1 cellular context compared by ENCODE assay signal in the genomic region with DNA sequence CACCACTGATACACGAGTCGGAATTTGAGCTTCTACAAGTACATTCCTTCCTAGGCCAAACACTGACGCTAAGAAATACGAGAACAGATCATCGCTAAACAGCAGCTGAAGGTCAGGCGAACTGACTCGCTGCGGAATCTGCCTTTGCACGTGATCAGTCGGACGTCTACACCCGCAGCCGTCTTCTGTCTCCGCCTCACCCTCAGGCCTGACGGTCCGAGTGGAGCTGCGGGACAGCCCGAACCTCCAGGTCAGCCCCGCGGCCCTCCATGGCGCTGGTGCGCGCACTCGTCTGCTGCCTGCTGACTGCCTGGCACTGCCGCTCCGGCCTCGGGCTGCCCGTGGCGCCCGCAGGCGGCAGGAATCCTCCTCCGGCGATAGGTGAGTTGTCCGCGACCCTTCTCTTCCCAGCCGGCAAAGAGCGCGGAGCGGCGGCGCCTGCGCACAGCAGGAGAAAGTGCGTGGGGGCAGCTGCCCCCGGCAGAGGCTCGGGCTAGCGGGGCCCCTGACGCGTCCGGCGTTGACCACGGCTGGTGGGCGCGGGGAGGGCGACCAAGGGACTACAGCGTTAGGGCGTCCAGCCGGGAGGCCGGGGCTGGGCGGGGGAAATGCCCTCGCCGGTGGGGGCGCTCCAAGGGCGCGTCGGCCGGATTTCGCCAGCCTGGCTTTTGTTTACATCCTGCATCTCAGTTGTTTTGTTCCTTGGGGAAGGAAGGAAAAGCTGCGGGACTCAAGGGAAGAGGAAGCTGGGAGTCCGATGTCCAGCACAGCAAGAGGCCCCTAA.
TF ChIP-seq lines count a peak whose summit lies in the region.

A gene with protein sequence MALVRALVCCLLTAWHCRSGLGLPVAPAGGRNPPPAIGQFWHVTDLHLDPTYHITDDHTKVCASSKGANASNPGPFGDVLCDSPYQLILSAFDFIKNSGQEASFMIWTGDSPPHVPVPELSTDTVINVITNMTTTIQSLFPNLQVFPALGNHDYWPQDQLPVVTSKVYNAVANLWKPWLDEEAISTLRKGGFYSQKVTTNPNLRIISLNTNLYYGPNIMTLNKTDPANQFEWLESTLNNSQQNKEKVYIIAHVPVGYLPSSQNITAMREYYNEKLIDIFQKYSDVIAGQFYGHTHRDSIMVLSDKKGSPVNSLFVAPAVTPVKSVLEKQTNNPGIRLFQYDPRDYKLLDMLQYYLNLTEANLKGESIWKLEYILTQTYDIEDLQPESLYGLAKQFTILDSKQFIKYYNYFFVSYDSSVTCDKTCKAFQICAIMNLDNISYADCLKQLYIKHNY (plus strand): TSS at position 181 of the 784 bp plus-strand sequence. CDS start 89 bp downstream, at position 270.

TF ChIP-seq in HepG2, 621 proteins besides CTCF, POLR2A, EP300 and RAD21 (continued from another document and continues in another):
- TF ChIP-seq, protein P1, sequence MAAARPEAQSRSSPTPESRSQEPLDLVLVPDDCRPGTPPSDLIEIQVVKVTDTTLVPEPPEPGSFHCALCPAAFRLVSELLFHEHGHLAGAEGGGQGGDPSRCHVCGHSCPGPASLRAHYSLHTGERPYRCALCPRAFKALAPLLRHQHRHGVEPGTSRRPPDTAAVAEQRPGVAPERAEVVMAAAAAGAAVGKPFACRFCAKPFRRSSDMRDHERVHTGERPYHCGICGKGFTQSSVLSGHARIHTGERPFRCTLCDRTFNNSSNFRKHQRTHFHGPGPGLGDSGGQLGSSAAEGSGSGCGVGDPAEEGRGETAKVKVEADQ (CRISPR knock-in tag; IDR thresholded peaks at IDR 0.05; ENCODE audit: borderline replicate concordance) = peak; percentile 94
- TF ChIP-seq, protein P2, sequence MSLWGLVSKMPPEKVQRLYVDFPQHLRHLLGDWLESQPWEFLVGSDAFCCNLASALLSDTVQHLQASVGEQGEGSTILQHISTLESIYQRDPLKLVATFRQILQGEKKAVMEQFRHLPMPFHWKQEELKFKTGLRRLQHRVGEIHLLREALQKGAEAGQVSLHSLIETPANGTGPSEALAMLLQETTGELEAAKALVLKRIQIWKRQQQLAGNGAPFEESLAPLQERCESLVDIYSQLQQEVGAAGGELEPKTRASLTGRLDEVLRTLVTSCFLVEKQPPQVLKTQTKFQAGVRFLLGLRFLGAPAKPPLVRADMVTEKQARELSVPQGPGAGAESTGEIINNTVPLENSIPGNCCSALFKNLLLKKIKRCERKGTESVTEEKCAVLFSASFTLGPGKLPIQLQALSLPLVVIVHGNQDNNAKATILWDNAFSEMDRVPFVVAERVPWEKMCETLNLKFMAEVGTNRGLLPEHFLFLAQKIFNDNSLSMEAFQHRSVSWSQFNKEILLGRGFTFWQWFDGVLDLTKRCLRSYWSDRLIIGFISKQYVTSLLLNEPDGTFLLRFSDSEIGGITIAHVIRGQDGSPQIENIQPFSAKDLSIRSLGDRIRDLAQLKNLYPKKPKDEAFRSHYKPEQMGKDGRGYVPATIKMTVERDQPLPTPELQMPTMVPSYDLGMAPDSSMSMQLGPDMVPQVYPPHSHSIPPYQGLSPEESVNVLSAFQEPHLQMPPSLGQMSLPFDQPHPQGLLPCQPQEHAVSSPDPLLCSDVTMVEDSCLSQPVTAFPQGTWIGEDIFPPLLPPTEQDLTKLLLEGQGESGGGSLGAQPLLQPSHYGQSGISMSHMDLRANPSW (CRISPR knock-in tag; IDR thresholded peaks at IDR 0.05; ENCODE audit: borderline replicate concordance) = peak; percentile 88; the same call in 1 of the 2 replicates
- TF ChIP-seq ZNF451 (CRISPR knock-in tag; IDR thresholded peaks at IDR 0.05) (peak; percentile 96), ZNF382 (CRISPR knock-in tag; IDR thresholded peaks at IDR 0.05; ENCODE audit: borderline replicate concordance) (no peak), HHEX (CRISPR knock-in tag; IDR thresholded peaks at IDR 0.05) (peak; percentile 33; the same call in 1 of the 2 replicates), ZNF83 (CRISPR knock-in tag; IDR thresholded peaks at IDR 0.05; ENCODE audit: borderline replicate concordance) (no peak; the same call in 1 of the 2 replicates), STAG1 (CRISPR knock-in tag; IDR thresholded peaks at IDR 0.05) (peak; percentile 51), ZNF746 (CRISPR knock-in tag; IDR thresholded peaks at IDR 0.05) (peak; percentile 92; the same call in 1 of the 2 replicates), DNMT1 (CRISPR knock-in tag; IDR thresholded peaks at IDR 0.05) (peak; percentile 50), ZZZ3 (CRISPR knock-in tag; IDR thresholded peaks at IDR 0.05; ENCODE audit: borderline replicate concordance) (peak; percentile 69; the same call in 1 of the 2 replicates), ZFX (CRISPR knock-in tag; IDR thresholded peaks at IDR 0.05; ENCODE audit: low read depth) (peak; percentile 94), SSRP1 (CRISPR knock-in tag; IDR thresholded peaks at IDR 0.05) (no peak; the same call in 1 of the 2 replicates), ZSCAN12 (CRISPR knock-in tag; IDR thresholded peaks at IDR 0.05) (peak; percentile 73; the same call in 1 of the 2 replicates), RORA (CRISPR knock-in tag; IDR thresholded peaks at IDR 0.05) (no peak), MYNN (CRISPR knock-in tag; IDR thresholded peaks at IDR 0.05; ENCODE audit: low read depth) (0 out of 2 replicates have a peak, but pooled peaks have one; percentile 4), ZSCAN22 (CRISPR knock-in tag; IDR thresholded peaks at IDR 0.05) (no peak), KLF15 (CRISPR knock-in tag; IDR thresholded peaks at IDR 0.05; ENCODE audit: borderline replicate concordance) (no peak; the same call in 1 of the 2 replicates), NFATC3 (CRISPR knock-in tag; IDR thresholded peaks at IDR 0.05) (no peak), SATB2 (CRISPR knock-in tag; IDR thresholded peaks at IDR 0.05) (peak; percentile 67; the same call in 1 of the 2 replicates), SMAD3 (CRISPR knock-in tag; IDR thresholded peaks at IDR 0.05) (peak; percentile 69; the same call in 1 of the 2 replicates), CBFB (CRISPR knock-in tag; IDR thresholded peaks at IDR 0.05) (peak; percentile 74; the same call in 1 of the 2 replicates), MED8 (CRISPR knock-in tag; IDR thresholded peaks at IDR 0.05; ENCODE audit: insufficient replicate concordance) (no peak)
- TF ChIP-seq, protein P3, sequence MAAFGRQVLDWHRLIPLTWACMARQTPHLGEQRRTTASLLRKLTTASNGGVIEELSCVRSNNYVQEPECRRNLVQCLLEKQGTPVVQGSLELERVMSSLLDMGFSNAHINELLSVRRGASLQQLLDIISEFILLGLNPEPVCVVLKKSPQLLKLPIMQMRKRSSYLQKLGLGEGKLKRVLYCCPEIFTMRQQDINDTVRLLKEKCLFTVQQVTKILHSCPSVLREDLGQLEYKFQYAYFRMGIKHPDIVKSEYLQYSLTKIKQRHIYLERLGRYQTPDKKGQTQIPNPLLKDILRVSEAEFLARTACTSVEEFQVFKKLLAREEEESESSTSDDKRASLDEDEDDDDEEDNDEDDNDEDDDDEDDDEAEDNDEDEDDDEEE (CRISPR knock-in tag; IDR thresholded peaks at IDR 0.05) = peak; percentile 97
- TF ChIP-seq, protein P4, sequence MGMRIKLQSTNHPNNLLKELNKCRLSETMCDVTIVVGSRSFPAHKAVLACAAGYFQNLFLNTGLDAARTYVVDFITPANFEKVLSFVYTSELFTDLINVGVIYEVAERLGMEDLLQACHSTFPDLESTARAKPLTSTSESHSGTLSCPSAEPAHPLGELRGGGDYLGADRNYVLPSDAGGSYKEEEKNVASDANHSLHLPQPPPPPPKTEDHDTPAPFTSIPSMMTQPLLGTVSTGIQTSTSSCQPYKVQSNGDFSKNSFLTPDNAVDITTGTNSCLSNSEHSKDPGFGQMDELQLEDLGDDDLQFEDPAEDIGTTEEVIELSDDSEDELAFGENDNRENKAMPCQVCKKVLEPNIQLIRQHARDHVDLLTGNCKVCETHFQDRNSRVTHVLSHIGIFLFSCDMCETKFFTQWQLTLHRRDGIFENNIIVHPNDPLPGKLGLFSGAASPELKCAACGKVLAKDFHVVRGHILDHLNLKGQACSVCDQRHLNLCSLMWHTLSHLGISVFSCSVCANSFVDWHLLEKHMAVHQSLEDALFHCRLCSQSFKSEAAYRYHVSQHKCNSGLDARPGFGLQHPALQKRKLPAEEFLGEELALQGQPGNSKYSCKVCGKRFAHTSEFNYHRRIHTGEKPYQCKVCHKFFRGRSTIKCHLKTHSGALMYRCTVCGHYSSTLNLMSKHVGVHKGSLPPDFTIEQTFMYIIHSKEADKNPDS (CRISPR knock-in tag; IDR thresholded peaks at IDR 0.05) = peak; percentile 87; the same call in 1 of the 2 replicates
- TF ChIP-seq, protein P5, sequence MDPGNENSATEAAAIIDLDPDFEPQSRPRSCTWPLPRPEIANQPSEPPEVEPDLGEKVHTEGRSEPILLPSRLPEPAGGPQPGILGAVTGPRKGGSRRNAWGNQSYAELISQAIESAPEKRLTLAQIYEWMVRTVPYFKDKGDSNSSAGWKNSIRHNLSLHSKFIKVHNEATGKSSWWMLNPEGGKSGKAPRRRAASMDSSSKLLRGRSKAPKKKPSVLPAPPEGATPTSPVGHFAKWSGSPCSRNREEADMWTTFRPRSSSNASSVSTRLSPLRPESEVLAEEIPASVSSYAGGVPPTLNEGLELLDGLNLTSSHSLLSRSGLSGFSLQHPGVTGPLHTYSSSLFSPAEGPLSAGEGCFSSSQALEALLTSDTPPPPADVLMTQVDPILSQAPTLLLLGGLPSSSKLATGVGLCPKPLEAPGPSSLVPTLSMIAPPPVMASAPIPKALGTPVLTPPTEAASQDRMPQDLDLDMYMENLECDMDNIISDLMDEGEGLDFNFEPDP (CRISPR knock-in tag; conservative IDR thresholded peaks at IDR 0.05) = 0 out of 2 replicates have a peak, but pooled peaks have one; percentile 73
- TF ChIP-seq, protein P6, sequence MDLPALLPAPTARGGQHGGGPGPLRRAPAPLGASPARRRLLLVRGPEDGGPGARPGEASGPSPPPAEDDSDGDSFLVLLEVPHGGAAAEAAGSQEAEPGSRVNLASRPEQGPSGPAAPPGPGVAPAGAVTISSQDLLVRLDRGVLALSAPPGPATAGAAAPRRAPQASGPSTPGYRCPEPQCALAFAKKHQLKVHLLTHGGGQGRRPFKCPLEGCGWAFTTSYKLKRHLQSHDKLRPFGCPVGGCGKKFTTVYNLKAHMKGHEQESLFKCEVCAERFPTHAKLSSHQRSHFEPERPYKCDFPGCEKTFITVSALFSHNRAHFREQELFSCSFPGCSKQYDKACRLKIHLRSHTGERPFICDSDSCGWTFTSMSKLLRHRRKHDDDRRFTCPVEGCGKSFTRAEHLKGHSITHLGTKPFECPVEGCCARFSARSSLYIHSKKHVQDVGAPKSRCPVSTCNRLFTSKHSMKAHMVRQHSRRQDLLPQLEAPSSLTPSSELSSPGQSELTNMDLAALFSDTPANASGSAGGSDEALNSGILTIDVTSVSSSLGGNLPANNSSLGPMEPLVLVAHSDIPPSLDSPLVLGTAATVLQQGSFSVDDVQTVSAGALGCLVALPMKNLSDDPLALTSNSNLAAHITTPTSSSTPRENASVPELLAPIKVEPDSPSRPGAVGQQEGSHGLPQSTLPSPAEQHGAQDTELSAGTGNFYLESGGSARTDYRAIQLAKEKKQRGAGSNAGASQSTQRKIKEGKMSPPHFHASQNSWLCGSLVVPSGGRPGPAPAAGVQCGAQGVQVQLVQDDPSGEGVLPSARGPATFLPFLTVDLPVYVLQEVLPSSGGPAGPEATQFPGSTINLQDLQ (CRISPR knock-in tag; IDR thresholded peaks at IDR 0.05) = 0 out of 2 replicates have a peak, but pooled peaks have one; percentile 65
- TF ChIP-seq, protein P7, sequence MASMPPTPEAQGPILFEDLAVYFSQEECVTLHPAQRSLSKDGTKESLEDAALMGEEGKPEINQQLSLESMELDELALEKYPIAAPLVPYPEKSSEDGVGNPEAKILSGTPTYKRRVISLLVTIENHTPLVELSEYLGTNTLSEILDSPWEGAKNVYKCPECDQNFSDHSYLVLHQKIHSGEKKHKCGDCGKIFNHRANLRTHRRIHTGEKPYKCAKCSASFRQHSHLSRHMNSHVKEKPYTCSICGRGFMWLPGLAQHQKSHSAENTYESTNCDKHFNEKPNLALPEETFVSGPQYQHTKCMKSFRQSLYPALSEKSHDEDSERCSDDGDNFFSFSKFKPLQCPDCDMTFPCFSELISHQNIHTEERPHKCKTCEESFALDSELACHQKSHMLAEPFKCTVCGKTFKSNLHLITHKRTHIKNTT (CRISPR knock-in tag; IDR thresholded peaks at IDR 0.05) = no peak
- TF ChIP-seq, protein P8, sequence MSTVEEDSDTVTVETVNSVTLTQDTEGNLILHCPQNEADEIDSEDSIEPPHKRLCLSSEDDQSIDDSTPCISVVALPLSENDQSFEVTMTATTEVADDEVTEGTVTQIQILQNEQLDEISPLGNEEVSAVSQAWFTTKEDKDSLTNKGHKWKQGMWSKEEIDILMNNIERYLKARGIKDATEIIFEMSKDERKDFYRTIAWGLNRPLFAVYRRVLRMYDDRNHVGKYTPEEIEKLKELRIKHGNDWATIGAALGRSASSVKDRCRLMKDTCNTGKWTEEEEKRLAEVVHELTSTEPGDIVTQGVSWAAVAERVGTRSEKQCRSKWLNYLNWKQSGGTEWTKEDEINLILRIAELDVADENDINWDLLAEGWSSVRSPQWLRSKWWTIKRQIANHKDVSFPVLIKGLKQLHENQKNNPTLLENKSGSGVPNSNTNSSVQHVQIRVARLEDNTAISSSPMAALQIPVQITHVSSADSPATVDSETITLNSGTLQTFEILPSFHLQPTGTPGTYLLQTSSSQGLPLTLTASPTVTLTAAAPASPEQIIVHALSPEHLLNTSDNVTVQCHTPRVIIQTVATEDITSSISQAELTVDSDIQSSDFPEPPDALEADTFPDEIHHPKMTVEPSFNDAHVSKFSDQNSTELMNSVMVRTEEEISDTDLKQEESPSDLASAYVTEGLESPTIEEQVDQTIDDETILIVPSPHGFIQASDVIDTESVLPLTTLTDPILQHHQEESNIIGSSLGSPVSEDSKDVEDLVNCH (CRISPR knock-in tag; IDR thresholded peaks at IDR 0.05) = no peak
- TF ChIP-seq, protein P9, sequence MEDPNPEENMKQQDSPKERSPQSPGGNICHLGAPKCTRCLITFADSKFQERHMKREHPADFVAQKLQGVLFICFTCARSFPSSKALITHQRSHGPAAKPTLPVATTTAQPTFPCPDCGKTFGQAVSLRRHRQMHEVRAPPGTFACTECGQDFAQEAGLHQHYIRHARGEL (CRISPR knock-in tag; IDR thresholded peaks at IDR 0.05) = peak; percentile 91
- TF ChIP-seq, protein P10, sequence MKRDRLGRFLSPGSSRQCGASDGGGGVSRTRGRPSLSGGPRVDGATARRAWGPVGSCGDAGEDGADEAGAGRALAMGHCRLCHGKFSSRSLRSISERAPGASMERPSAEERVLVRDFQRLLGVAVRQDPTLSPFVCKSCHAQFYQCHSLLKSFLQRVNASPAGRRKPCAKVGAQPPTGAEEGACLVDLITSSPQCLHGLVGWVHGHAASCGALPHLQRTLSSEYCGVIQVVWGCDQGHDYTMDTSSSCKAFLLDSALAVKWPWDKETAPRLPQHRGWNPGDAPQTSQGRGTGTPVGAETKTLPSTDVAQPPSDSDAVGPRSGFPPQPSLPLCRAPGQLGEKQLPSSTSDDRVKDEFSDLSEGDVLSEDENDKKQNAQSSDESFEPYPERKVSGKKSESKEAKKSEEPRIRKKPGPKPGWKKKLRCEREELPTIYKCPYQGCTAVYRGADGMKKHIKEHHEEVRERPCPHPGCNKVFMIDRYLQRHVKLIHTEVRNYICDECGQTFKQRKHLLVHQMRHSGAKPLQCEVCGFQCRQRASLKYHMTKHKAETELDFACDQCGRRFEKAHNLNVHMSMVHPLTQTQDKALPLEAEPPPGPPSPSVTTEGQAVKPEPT (CRISPR knock-in tag; IDR thresholded peaks at IDR 0.05; ENCODE audit: low read depth) = peak; percentile 96
